2 cellular contexts compared by ENCODE assay signal in genomic region chr20:35457539-35457938, GRCh38. TPM values are rescaled to one million over a fixed set of nuclear protein-coding genes. Genes with fewer than 3 reads are reported as not detected.
"Had no signal": no experiment of that assay in that cellular context is flagged by ENCODE, and none has a peak within 500 bp of the region (broad histone marks: within the 10 kb centered on the region; RNA-seq: fewer than 3 reads in every experiment).

No MANE protein-coding gene starts in this region.

RNA-seq across cellular contexts. Expression of gene GDF5, which starts 19.5 kb away (rescaled TPM):
- total RNA-seq: activated CD8-positive, alpha-beta T cell treated with anti-CD3 and anti-CD28 coated beads, Interleukin-2, amount 10 ng/mL, durations not matched to agents 7 days and 5 days; PC-9 had no signal
